8 cellular contexts compared by ENCODE assay signal in genomic region chr12:55996201-55996714, GRCh38. TPM values are rescaled to one million over a fixed set of nuclear protein-coding genes. Genes with fewer than 3 reads are reported as not detected.
DNase-seq lines count a peak whose midpoint lies in the region; ATAC-seq and TF ChIP-seq lines count a peak whose summit lies in the region.

No MANE protein-coding gene starts in this region.

- H3K27me3 ChIP-seq in left lung, result no peaks in the 10 kb centered on the region

- peak overlapping the region; percentile 59 to 61 for H3K4me3 ChIP-seq in left lung

- peak; percentile 35 for ATAC-seq in Right ventricle myocardium inferior
- peak; percentile 77 for ATAC-seq in left lung
- no peak for ATAC-seq in GM21381 (IDR thresholded peaks at IDR 0.05; ENCODE audit: unreplicated experiment)

- peaks cover 3 to 26% of the 10 kb centered on the region in 2 donors for H3K4me1 ChIP-seq in left lung

- intact Hi-C loops in Right ventricle myocardium inferior (cut with DNase I) (loop anchor here (1.0 to 5.0 kb wide), 3 partner anchors 33 to 106 kb away; partner anchors contain the start of genes PA2G4 and RPS26), cardiac septum (cut with DNase I) (loop anchor here (1.0 kb wide), 1 partner anchor 45 kb away; the partner anchor contains the start of gene RPS26), left lung (cut with DNase I) (no loop called here)

- peaks cover 0 to 52% of the 10 kb centered on the region in 2 donors for H3K36me3 ChIP-seq in left lung

- TF ChIP-seq CTCF in left lung (IDR thresholded peaks at IDR 0.05), result peak; percentile 76 to 89

- H3K9me3 ChIP-seq in left lung, result no peaks in the 10 kb centered on the region

- peak overlapping the region; percentile 76 to 82 for H3K27ac ChIP-seq in left lung

- DNase-seq in Right ventricle myocardium inferior (ENCODE audit: missing footprints) (no peak), cardiac septum (ENCODE audit: low spot score) (no peak), NCI-H226 (peak; percentile 37), dedifferentiated amniotic fluid mesenchymal stem cell (ENCODE audit: extremely low spot score) (peak; percentile 60), left lung (no peak)
- DNase-seq in activated CD4-positive, alpha-beta T cell treated with anti-CD3 and anti-CD28 coated beads for 4 hours, result peak; percentile 62 to 73
- peak in 2 of 3 donors; percentile 37 to 40 for DNase-seq in stimulated activated CD4-positive, alpha-beta T cell treated with anti-CD3 and anti-CD28 coated beads, TNF-alpha, amount 100 ng/mL, for 1 hour (ENCODE audit: low read depth in 3 of 3, low spot score in 1 of 3)

RNA-seq across cellular contexts. Expression of gene SUOX, which starts 0.8 kb away (rescaled TPM):
- total RNA-seq in Right ventricle myocardium inferior (28.1 TPM), cardiac septum (25.0 TPM), left lung (10 to 100 TPM; 26.1 to 26.3 TPM)

RNA-seq across cellular contexts. Expression of gene RAB5B, which starts 22.4 kb away (rescaled TPM):
- total RNA-seq in Right ventricle myocardium inferior (113 TPM), cardiac septum (108 TPM), left lung (100 to 1,000 TPM; 116 to 175 TPM)

RNA-seq across cellular contexts. Expression of gene IKZF4, which starts 24.6 kb away (rescaled TPM):
- total RNA-seq in Right ventricle myocardium inferior (9.5 TPM), cardiac septum (8.4 TPM), left lung (1 to 10 TPM; 7.5 to 8.5 TPM)

RNA-seq across cellular contexts. Expression of gene CDK2, which starts 29.6 kb away (rescaled TPM):
- 11.6 TPM for total RNA-seq in Right ventricle myocardium inferior
- total RNA-seq in cardiac septum, result 9.1 TPM
- total RNA-seq in left lung, result 10 to 100 TPM; 34.1 to 40.3 TPM

RNA-seq across cellular contexts. Expression of gene PMEL, which starts 30.4 kb away (rescaled TPM):
- total RNA-seq in Right ventricle myocardium inferior (not detected), cardiac septum (0.75 TPM), left lung (1 to 10 TPM in 1 of 2 donors, under 1 TPM in 1; 0.99 to 1.8 TPM)

Comparison
In these comparisons a context has a peak if more than half of its experiments do, and no peak if none do; other contexts are left out.
1. DNase-seq: peak in NCI-H226 (single experiment), activated CD4-positive, alpha-beta T cell treated with anti-CD3 and anti-CD28 coated beads for 4 hours (2 of 2), dedifferentiated amniotic fluid mesenchymal stem cell (single experiment) and stimulated activated CD4-positive, alpha-beta T cell treated with anti-CD3 and anti-CD28 coated beads, TNF-alpha, amount 100 ng/mL, for 1 hour (2 of 3); none in Right ventricle myocardium inferior (single experiment), cardiac septum (single experiment) and left lung (0 of 2).
2. intact Hi-C loops: an anchor here in Right ventricle myocardium inferior (1.0 to 5.0 kb wide) and cardiac septum (1.0 kb wide); none called in left lung.